9 cellular contexts compared by ENCODE assay signal in genomic region chr2:64228923-64229322, GRCh38.
DNase-seq lines count a peak whose midpoint lies in the region; ATAC-seq and TF ChIP-seq lines count a peak whose summit lies in the region.
"Had no signal": no experiment of that assay in that cellular context is flagged by ENCODE, and none has a peak within 500 bp of the region (broad histone marks: within the 10 kb centered on the region; RNA-seq: fewer than 3 reads in every experiment).

No MANE protein-coding gene starts in this region.

- no peak overlapping the region for H3K27ac Mint-ChIP-seq in natural killer cell

- H3K4me1 ChIP-seq in BLaER1 (peaks cover 16% of the 10 kb centered on the region), KMS-11 (ENCODE audit: low read depth, poor library complexity, severe bottlenecking) (peaks cover 10% of the 10 kb centered on the region), ascending aorta (peaks cover 0 to 7% of the 10 kb centered on the region in 2 donors)
- H3K4me1 ChIP-seq: prostate gland had no signal

- no peaks in the 10 kb centered on the region for H4K20me1 ChIP-seq in BLaER1
- no peaks in the 10 kb centered on the region for H4K20me1 ChIP-seq in KMS-11 (ENCODE audit: insufficient read depth)

- H3K9me3 ChIP-seq in BLaER1 (no peaks in the 10 kb centered on the region), ascending aorta (no peaks in the 10 kb centered on the region)
- H3K9me3 ChIP-seq: prostate gland had no signal

- no peaks in the 10 kb centered on the region for H3K36me3 ChIP-seq in BLaER1
- no peaks in the 10 kb centered on the region for H3K36me3 ChIP-seq in KMS-11 (ENCODE audit: insufficient read depth)
- H3K36me3 ChIP-seq in ascending aorta, result no peaks in the 10 kb centered on the region
- H3K36me3 ChIP-seq: prostate gland had no signal

- intact Hi-C loops in natural killer cell (cut with micrococcal nuclease) (no loop called here), ascending aorta (cut with DNase I) (loop anchor here (5.0 kb wide), 1 partner anchor 83 kb away; no protein-coding TSS in a partner anchor)

- TF ChIP-seq CTCF in KMS-11 (conservative IDR thresholded peaks at IDR 0.05; ENCODE audit: low read depth, low read length) (no peak), coronary artery (IDR thresholded peaks at IDR 0.05) (no peak), natural killer cell (IDR thresholded peaks at IDR 0.05) (no peak), ascending aorta (IDR thresholded peaks at IDR 0.05) (no peak)

- no peaks in the 10 kb centered on the region for H3K36me3 Mint-ChIP-seq in natural killer cell

- H3K4me1 Mint-ChIP-seq in natural killer cell, result peaks cover 13 to 14% of the 10 kb centered on the region in 2 donors

- H3K9ac ChIP-seq in BLaER1, result peak overlapping the region; percentile 74; the same call in 1 of the 2 replicates
- no peak overlapping the region for H3K9ac ChIP-seq in KMS-11

- ATAC-seq in natural killer cell (no peak), GM19328 (IDR thresholded peaks at IDR 0.05; ENCODE audit: unreplicated experiment) (no peak), HG02840 (IDR thresholded peaks at IDR 0.05; ENCODE audit: low FRiP score, unreplicated experiment) (no peak)

- H3K27me3 ChIP-seq in BLaER1 (no peaks in the 10 kb centered on the region), KMS-11 (ENCODE audit: insufficient read depth, low read depth) (no peaks in the 10 kb centered on the region), ascending aorta (no peaks in the 10 kb centered on the region)

- H3K4me3 ChIP-seq in BLaER1, result peak overlapping the region; percentile 62
- peak overlapping the region; percentile 8 for H3K4me3 ChIP-seq in KMS-11 (IDR thresholded peaks at IDR 0.05; ENCODE audit: insufficient read depth, low read depth, low read length)
- H3K4me3 ChIP-seq in coronary artery, result peak overlapping the region; percentile 70
- H3K4me3 ChIP-seq in ascending aorta, result peak overlapping the region in 1 of 2 donors; percentile 54

- peak overlapping the region; percentile 87 for H3K4me3 Mint-ChIP-seq in natural killer cell

- H3K79me2 ChIP-seq in KMS-11 (ENCODE audit: insufficient read depth, low read depth), result no peaks in the 10 kb centered on the region

- H3K27me3 Mint-ChIP-seq in natural killer cell (ENCODE audit: low read depth in 2 of 2), result peaks cover 20 to 58% of the 10 kb centered on the region in 2 donors

- DNase-seq in coronary artery (ENCODE audit: low spot score) (no peak), natural killer cell (no peak), ascending aorta (ENCODE audit: low spot score in 2 of 2) (no peak), OCI-M2 (lab: John Stamatoyannopoulos, UW; ENCODE audit: unreplicated experiment) (no peak)

- H2AFZ ChIP-seq in KMS-11 (ENCODE audit: low read depth), result peak overlapping the region; percentile 77

- H3K27ac ChIP-seq in BLaER1, result peak overlapping the region; percentile 73; the same call in 1 of the 2 replicates
- H3K27ac ChIP-seq in KMS-11, result no peak overlapping the region
- no peak overlapping the region for H3K27ac ChIP-seq in coronary artery
- no peak overlapping the region for H3K27ac ChIP-seq in ascending aorta

- no peaks in the 10 kb centered on the region for H3K9me3 Mint-ChIP-seq in natural killer cell

- H3K4me2 ChIP-seq in BLaER1, result peak overlapping the region; percentile 94
- peak overlapping the region; percentile 43 for H3K4me2 ChIP-seq in KMS-11
